8 cellular contexts compared by ENCODE assay signal in the genomic region with DNA sequence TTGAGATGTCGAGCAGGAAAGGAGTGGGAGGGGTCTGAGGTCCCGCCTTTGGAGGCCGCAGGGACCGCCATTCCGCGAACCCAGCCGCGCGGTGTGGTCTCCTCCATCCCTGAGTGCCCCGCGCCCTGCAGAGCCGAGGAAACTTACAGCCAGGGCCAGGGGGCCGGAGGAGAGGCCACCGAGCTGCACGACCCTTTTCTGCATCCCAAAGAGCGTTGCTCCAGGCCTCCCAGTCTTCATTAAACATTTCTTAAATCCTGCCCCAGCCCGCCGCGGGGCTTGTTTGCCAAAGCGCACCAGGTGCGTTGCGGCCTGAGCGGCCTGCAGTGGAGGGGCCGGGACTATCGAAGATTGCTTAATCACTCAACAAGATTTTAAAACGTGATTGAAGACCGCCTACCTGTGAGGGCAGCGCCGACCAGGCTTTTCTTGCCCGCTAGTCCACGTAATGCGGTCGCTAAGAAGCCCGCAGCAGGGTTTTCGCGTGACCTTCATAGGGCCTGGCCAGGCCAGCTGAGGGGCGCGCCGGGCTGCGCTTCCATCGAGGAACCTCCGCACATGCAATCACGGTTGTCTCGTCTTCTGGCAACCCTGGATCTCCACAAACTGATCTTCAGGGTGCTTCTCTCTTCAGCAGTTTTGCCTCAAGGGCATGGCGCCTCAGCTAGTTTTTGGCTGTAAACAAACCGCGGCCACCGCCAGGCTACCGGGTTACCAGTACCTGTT. TPM values are rescaled to one million over a fixed set of nuclear protein-coding genes. Genes with fewer than 3 reads are reported as not detected.
DNase-seq lines count a peak whose midpoint lies in the region; ATAC-seq and TF ChIP-seq lines count a peak whose summit lies in the region.

No MANE protein-coding gene starts in this region.

- TF ChIP-seq CTCF in dorsolateral prefrontal cortex (IDR thresholded peaks at IDR 0.05 in 54 of 56, conservative IDR thresholded peaks at IDR 0.05 in 2 of 56; ENCODE audit: low read depth in 1 of 56, partially characterized antibody in 56 of 56): no peak

- no peak overlapping the region for H3K27ac Mint-ChIP-seq in activated naive CD8-positive, alpha-beta T cell
- H3K27ac Mint-ChIP-seq in activated naive CD8-positive, alpha-beta T cell treated with anti-CD3 and anti-CD28 coated beads, Interleukin-2, amount 50 U/mL, for 24 hours: no peak overlapping the region

- H3K4me3 Mint-ChIP-seq in activated naive CD8-positive, alpha-beta T cell: peak overlapping the region; percentile 55
- H3K4me3 Mint-ChIP-seq in activated naive CD8-positive, alpha-beta T cell treated with anti-CD3 and anti-CD28 coated beads, Interleukin-2, amount 50 U/mL, for 24 hours: no peak overlapping the region

- no peaks in the 10 kb centered on the region for H3K27me3 ChIP-seq in dorsolateral prefrontal cortex
- H3K27me3 ChIP-seq in mucosa of stomach (ENCODE audit: control insufficient read depth, insufficient read depth, low read length): no peaks in the 10 kb centered on the region

- no peak for ATAC-seq in activated naive CD8-positive, alpha-beta T cell treated with anti-CD3 and anti-CD28 coated beads, Interleukin-2, amount 50 U/mL, for 24 hours

- peaks cover 5% of the 10 kb centered on the region for H3K4me1 Mint-ChIP-seq in activated naive CD8-positive, alpha-beta T cell (ENCODE audit: low read depth)
- H3K4me1 Mint-ChIP-seq in activated naive CD8-positive, alpha-beta T cell treated with anti-CD3 and anti-CD28 coated beads, Interleukin-2, amount 50 U/mL, for 24 hours: peaks cover 7% of the 10 kb centered on the region

- H3K36me3 ChIP-seq in mucosa of stomach (ENCODE audit: control insufficient read depth, insufficient read depth, low read length): no peaks in the 10 kb centered on the region

- H3K27me3 Mint-ChIP-seq in activated naive CD8-positive, alpha-beta T cell: peaks cover 22% of the 10 kb centered on the region
- H3K27me3 Mint-ChIP-seq in activated naive CD8-positive, alpha-beta T cell treated with anti-CD3 and anti-CD28 coated beads, Interleukin-2, amount 50 U/mL, for 24 hours: peaks cover 38% of the 10 kb centered on the region

- peaks cover 2% of the 10 kb centered on the region for H3K36me3 Mint-ChIP-seq in activated naive CD8-positive, alpha-beta T cell
- no peaks in the 10 kb centered on the region for H3K36me3 Mint-ChIP-seq in activated naive CD8-positive, alpha-beta T cell treated with anti-CD3 and anti-CD28 coated beads, Interleukin-2, amount 50 U/mL, for 24 hours (ENCODE audit: low read depth)

- peak overlapping the region; percentile 64 for H3K9ac ChIP-seq in mucosa of stomach (ENCODE audit: low read length)

- H3K9me3 Mint-ChIP-seq in activated naive CD8-positive, alpha-beta T cell (ENCODE audit: low read depth): no peaks in the 10 kb centered on the region
- H3K9me3 Mint-ChIP-seq in activated naive CD8-positive, alpha-beta T cell treated with anti-CD3 and anti-CD28 coated beads, Interleukin-2, amount 50 U/mL, for 24 hours: no peaks in the 10 kb centered on the region

- H3K9me3 ChIP-seq in mucosa of stomach (ENCODE audit: control insufficient read depth, low read length): no peaks in the 10 kb centered on the region

- intact Hi-C loops in dorsolateral prefrontal cortex (cut with DNase I): loop anchor here in 1 of 2 donors (5.0 kb wide), 1 partner anchor 160 kb away; no protein-coding TSS in a partner anchor

- peak overlapping the region in 27 of 59 donors; percentile 45 to 98 (median 91) for H3K27ac ChIP-seq in dorsolateral prefrontal cortex

- peaks cover 8% of the 10 kb centered on the region for H3K4me1 ChIP-seq in mucosa of stomach (ENCODE audit: control insufficient read depth, insufficient read depth, low read length)

- no peak for DNase-seq in activated naive CD8-positive, alpha-beta T cell treated with anti-CD3 and anti-CD28 coated beads, Interleukin-2, amount 50 U/mL, for 24 hours
- DNase-seq in dorsolateral prefrontal cortex (peak in 1 of 10 donors; percentile 31), ureter (ENCODE audit: low spot score) (peak; percentile 42), NCI-H2196 (lab: John Stamatoyannopoulos, UW; ENCODE audit: unreplicated experiment) (no peak), AG08395 (ENCODE audit: low spot score) (no peak)
- no peak for DNase-seq in activated CD4-positive, alpha-beta T cell treated with anti-CD3 and anti-CD28 coated beads, Interleukin-2, amount 50 U/mL, for 4 hours

- peak overlapping the region in 56 of 59 donors; percentile 48 to 87 (median 76) for H3K4me3 ChIP-seq in dorsolateral prefrontal cortex
- no peak overlapping the region for H3K4me3 ChIP-seq in mucosa of stomach (ENCODE audit: low read length)

RNA-seq across cellular contexts. Expression of a gene that starts 2.0 kb away (rescaled TPM):
- total RNA-seq in dorsolateral prefrontal cortex (10 to 100 TPM; 31.4 to 73.2 (median 44.4) TPM), ureter (94.5 TPM)
